In the genomic region with DNA sequence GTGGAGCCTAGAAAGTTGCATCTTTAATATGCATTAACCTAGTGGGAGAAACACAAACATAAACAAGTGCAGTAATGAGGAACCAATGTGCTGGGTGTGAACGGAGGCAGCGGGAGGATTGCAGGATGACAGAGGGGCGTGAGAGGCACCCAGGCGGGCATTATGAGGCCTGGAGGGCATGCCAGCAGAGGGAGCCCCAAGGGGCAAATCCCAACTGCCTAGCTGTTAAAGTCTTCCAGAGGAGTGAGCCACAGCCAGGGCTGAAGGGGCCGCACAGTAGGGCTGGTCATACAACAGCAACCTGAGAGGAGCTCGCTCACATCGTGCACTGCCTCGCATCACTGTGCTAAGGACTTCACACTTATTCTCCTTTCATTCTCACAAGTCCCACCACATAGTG, we compare ENCODE assay signal across 9 cellular contexts. TPM values are rescaled to one million over a fixed set of nuclear protein-coding genes. Genes with fewer than 3 reads are reported as not detected.
DNase-seq lines count a peak whose midpoint lies in the region; ATAC-seq, FAIRE-seq and TF ChIP-seq lines count a peak whose summit lies in the region.
"Had no signal": no experiment of that assay in that cellular context is flagged by ENCODE, and none has a peak within 500 bp of the region (broad histone marks: within the 10 kb centered on the region; RNA-seq: fewer than 3 reads in every experiment).

No MANE protein-coding gene starts in this region.

- H4K8ac ChIP-seq in mesendoderm (ENCODE audit: low read depth, low read length), result no peak overlapping the region

- no peaks in the 10 kb centered on the region for H4K20me1 ChIP-seq in DND-41 (ENCODE audit: insufficient read depth, low read length)
- H4K20me1 ChIP-seq in astrocyte (ENCODE audit: insufficient read depth, low read length), result no peaks in the 10 kb centered on the region

- TF ChIP-seq POLR2A in tibial nerve (IDR thresholded peaks at IDR 0.05), result no peak

- no peak overlapping the region for H3K4ac ChIP-seq in mesendoderm (ENCODE audit: low read depth, low read length)

- ATAC-seq in DND-41 (ENCODE audit: insufficient read depth, low read depth), result 0 out of 3 replicates have a peak, but pooled peaks have one; percentile 27
- ATAC-seq in natural killer cell, result no peak

- H3K4me1 Mint-ChIP-seq in astrocyte (ENCODE audit: low read depth, unreplicated experiment), result no peaks in the 10 kb centered on the region
- no peaks in the 10 kb centered on the region for H3K4me1 Mint-ChIP-seq in natural killer cell

- peaks cover 9% of the 10 kb centered on the region for H3K27me3 Mint-ChIP-seq in astrocyte (ENCODE audit: low read depth, unreplicated experiment)
- peaks cover 10 to 23% of the 10 kb centered on the region in 2 donors for H3K27me3 Mint-ChIP-seq in natural killer cell (ENCODE audit: low read depth in 2 of 2)

- H3K36me3 ChIP-seq in DND-41 (ENCODE audit: insufficient read depth, low read length) (no peaks in the 10 kb centered on the region), astrocyte (ENCODE audit: insufficient read depth, low read length) (no peaks in the 10 kb centered on the region), mesendoderm (ENCODE audit: control insufficient read depth, insufficient read depth, low read length) (no peaks in the 10 kb centered on the region), tibial nerve (no peaks in the 10 kb centered on the region)

- no peaks in the 10 kb centered on the region for H3K27me3 ChIP-seq in DND-41 (ENCODE audit: insufficient read depth, low read length, poor library complexity)
- peaks cover 14% of the 10 kb centered on the region for H3K27me3 ChIP-seq in HL-60 (ENCODE audit: insufficient read depth, poor library complexity, severe bottlenecking)
- H3K27me3 ChIP-seq in astrocyte (ENCODE audit: insufficient read depth, low read length), result no peaks in the 10 kb centered on the region
- no peaks in the 10 kb centered on the region for H3K27me3 ChIP-seq in mesendoderm (ENCODE audit: insufficient read depth, low read length, poor library complexity)
- H3K27me3 ChIP-seq in tibial nerve, result no peaks in the 10 kb centered on the region

- DNase-seq in DND-41, result no peak
- peak in 1 of 2 experiments; percentile 33 for DNase-seq in HL-60 (ENCODE audit: low read depth in 1 of 2, low spot score in 1 of 2)
- DNase-seq in astrocyte (ENCODE audit: low read depth), result no peak
- DNase-seq in mesendoderm, result peak; percentile 44
- no peak for DNase-seq in NCI-H187 (lab: John Stamatoyannopoulos, UW)
- no peak for DNase-seq in tibial nerve (ENCODE audit: low spot score in 2 of 2)
- no peak for DNase-seq in occipital lobe (lab: John Stamatoyannopoulos, UW)
- no peak for DNase-seq in natural killer cell
- DNase-seq: activated CD4-positive, alpha-beta T cell treated with anti-CD3 and anti-CD28 coated beads for 48 hours had no signal

- H3K56ac ChIP-seq in mesendoderm (ENCODE audit: low read length), result no peak overlapping the region

- no peak overlapping the region for H3K27ac Mint-ChIP-seq in astrocyte (ENCODE audit: unreplicated experiment)
- H3K27ac Mint-ChIP-seq in natural killer cell, result no peak overlapping the region

- H3K27ac ChIP-seq in DND-41 (ENCODE audit: low read length) (no peak overlapping the region), HL-60 (replicated peaks) (no peak overlapping the region), astrocyte (ENCODE audit: low read depth, low read length) (no peak overlapping the region), mesendoderm (ENCODE audit: low read depth, low read length) (no peak overlapping the region), tibial nerve (no peak overlapping the region)

- H3K9me3 Mint-ChIP-seq in astrocyte (ENCODE audit: unreplicated experiment), result no peaks in the 10 kb centered on the region
- H3K9me3 Mint-ChIP-seq in natural killer cell, result no peaks in the 10 kb centered on the region

- H2AFZ ChIP-seq in DND-41 (ENCODE audit: low read depth, low read length), result no peak overlapping the region
- H2AFZ ChIP-seq in astrocyte (ENCODE audit: low read depth, low read length), result no peak overlapping the region

- H3K4me3 Mint-ChIP-seq in astrocyte (ENCODE audit: unreplicated experiment), result no peak overlapping the region
- no peak overlapping the region for H3K4me3 Mint-ChIP-seq in natural killer cell

- H3K4me3 ChIP-seq in DND-41 (ENCODE audit: low read depth in 1 of 2, low read length in 2 of 2), result no peak overlapping the region
- H3K4me3 ChIP-seq in HL-60 (replicated peaks; ENCODE audit: insufficient read depth, low read length), result no peak overlapping the region
- H3K4me3 ChIP-seq in astrocyte (ENCODE audit: insufficient read depth, low read depth, low read length), result no peak overlapping the region
- no peak overlapping the region for H3K4me3 ChIP-seq in mesendoderm (ENCODE audit: low read length)
- no peak overlapping the region for H3K4me3 ChIP-seq in tibial nerve

- H3K79me1 ChIP-seq in mesendoderm (ENCODE audit: low read length), result no peaks in the 10 kb centered on the region

- no peak overlapping the region for H3K9ac ChIP-seq in DND-41 (ENCODE audit: low read depth, low read length)
- H3K9ac ChIP-seq in astrocyte (ENCODE audit: low read length), result no peak overlapping the region
- H3K9ac ChIP-seq in mesendoderm (ENCODE audit: low read length), result no peak overlapping the region

- H3K4me2 ChIP-seq in DND-41 (ENCODE audit: insufficient read depth, low read length) (no peak overlapping the region), astrocyte (ENCODE audit: low read length) (no peak overlapping the region), mesendoderm (ENCODE audit: low read length) (no peak overlapping the region)

- no peak overlapping the region for H2AK5ac ChIP-seq in mesendoderm (ENCODE audit: low read length)

- H3K4me1 ChIP-seq in DND-41 (ENCODE audit: insufficient read depth, low read length) (no peaks in the 10 kb centered on the region), astrocyte (ENCODE audit: insufficient read depth, low read length) (no peaks in the 10 kb centered on the region), mesendoderm (ENCODE audit: control insufficient read depth, low read depth, low read length) (no peaks in the 10 kb centered on the region), tibial nerve (peaks cover 0 to 6% (median 0%) of the 10 kb centered on the region in 4 donors)

- no peak for FAIRE-seq in astrocyte (lab: Jason Lieb, UNC)

- no peak overlapping the region for H3K23ac ChIP-seq in mesendoderm (ENCODE audit: low read length)

- peak; percentile 44 for TF ChIP-seq CTCF in DND-41 (IDR thresholded peaks at IDR 0.05; ENCODE audit: borderline replicate concordance, extremely low read depth, low read length, poor library complexity, severe bottlenecking)
- peak; percentile 57 for TF ChIP-seq CTCF in HL-60 (IDR thresholded peaks at IDR 0.05; ENCODE audit: insufficient read depth, low read length)
- TF ChIP-seq CTCF in astrocyte (IDR thresholded peaks at IDR 0.05; ENCODE audit: insufficient read depth, low read depth, low read length), result peak; percentile 30
- TF ChIP-seq CTCF in tibial nerve (IDR thresholded peaks at IDR 0.05), result no peak
- TF ChIP-seq CTCF in natural killer cell (IDR thresholded peaks at IDR 0.05), result no peak

- no peak for TF ChIP-seq EP300 in tibial nerve (IDR thresholded peaks at IDR 0.05)

- H3K79me2 ChIP-seq in DND-41 (ENCODE audit: insufficient read depth, low read length), result no peaks in the 10 kb centered on the region
- no peaks in the 10 kb centered on the region for H3K79me2 ChIP-seq in astrocyte (ENCODE audit: insufficient read depth, low read length)
- H3K79me2 ChIP-seq in mesendoderm (ENCODE audit: control insufficient read depth, insufficient read depth, low read length), result no peaks in the 10 kb centered on the region

- H3K18ac ChIP-seq in mesendoderm (ENCODE audit: low read length), result no peak overlapping the region

- H4K5ac ChIP-seq in mesendoderm (ENCODE audit: low read length), result no peak overlapping the region

- H3K36me3 Mint-ChIP-seq in astrocyte (ENCODE audit: low read depth, unreplicated experiment), result no peaks in the 10 kb centered on the region
- no peaks in the 10 kb centered on the region for H3K36me3 Mint-ChIP-seq in natural killer cell

- no peaks in the 10 kb centered on the region for H3K9me3 ChIP-seq in DND-41 (ENCODE audit: insufficient read depth, low read length, severe bottlenecking)
- no peaks in the 10 kb centered on the region for H3K9me3 ChIP-seq in astrocyte (ENCODE audit: insufficient read depth, low read depth, low read length)
- H3K9me3 ChIP-seq in tibial nerve, result no peaks in the 10 kb centered on the region

- intact Hi-C loops in natural killer cell (cut with micrococcal nuclease), result loop anchor here (5.0 kb wide), 1 partner anchor 538 kb away; no protein-coding TSS in a partner anchor

- H2BK120ac ChIP-seq in mesendoderm (ENCODE audit: low read depth, low read length), result no peak overlapping the region

- no peak overlapping the region for H2BK15ac ChIP-seq in mesendoderm (replicated peaks; ENCODE audit: low read depth)

- no peak overlapping the region for H2BK5ac ChIP-seq in mesendoderm (ENCODE audit: low read length)

- no CpG with 5 or more reads among the region's 8 CpGs for WGBS in mesendoderm (ENCODE audit: extremely low coverage, insufficient coverage, low lambda C conversion rate)
- 54 to 55% methylated on average over 8 of the region's 8 CpGs for WGBS in tibial nerve, 2 donors

RNA-seq across cellular contexts. Expression of gene PRELID3A, which starts 13.3 kb away (rescaled TPM):
- 11.5 and 12.3 TPM in 2 replicates for total RNA-seq in astrocyte
- 4.7 TPM for polyA plus RNA-seq in mesendoderm (2013, experiment 1 of 2)
- polyA plus RNA-seq in mesendoderm (2013, experiment 2 of 2), result 5.1 TPM
- 10 to 100 TPM; 11.3 to 19.9 (median 12.3) TPM for total RNA-seq in tibial nerve
- 4.8 TPM for total RNA-seq in occipital lobe
- not detected for total RNA-seq in natural killer cell

RNA-seq across cellular contexts. Expression of gene AFG3L2, which starts 17.4 kb away (rescaled TPM):
- total RNA-seq in astrocyte (43.9 and 46.7 TPM in 2 replicates), tibial nerve (10 to 100 TPM; 35.7 to 54.8 (median 42.5) TPM), occipital lobe (39.3 TPM), natural killer cell (10 to 100 TPM; 31.9 to 36.4 (median 35.9) TPM)
- polyA plus RNA-seq in mesendoderm (2013, experiment 1 of 2), result 52.6 TPM
- 52.4 TPM for polyA plus RNA-seq in mesendoderm (2013, experiment 2 of 2)

Comparison
In these comparisons a context has a peak if more than half of its experiments do, and no peak if none do; other contexts are left out.
1. CTCF ChIP-seq: peak in DND-41 (single experiment), HL-60 (single experiment) and astrocyte (single experiment); none in tibial nerve (0 of 5) and natural killer cell (single experiment).